In genomic region chr12:28463396-28463795, GRCh38 we compare ENCODE assay signal across 27 cellular contexts.
"Had no signal": no experiment of that assay in that cellular context is flagged by ENCODE, and none has a peak within 500 bp of the region (broad histone marks: within the 10 kb centered on the region; RNA-seq: fewer than 3 reads in every experiment).

No MANE protein-coding gene starts in this region.

- H3K4me3 ChIP-seq: body of pancreas, cardiac muscle cell, coronary artery, dorsolateral prefrontal cortex, lower lobe of right lung, psoas muscle, right atrium auricular region, tibial nerve had no signal

- H3K36me3 ChIP-seq: cardiac muscle cell, lower lobe of right lung had no signal

- H3K79me2 ChIP-seq: parathyroid adenoma had no signal

- ATAC-seq: activated CD4-positive, alpha-beta T cell treated with anti-CD3 and anti-CD28 coated beads for 36 hours; activated CD8-positive, alpha-beta memory T cell treated with anti-CD3 and anti-CD28 coated beads, Interleukin-2, amount 10 ng/mL, durations not matched to agents 7 days and 5 days; activated CD8-positive, alpha-beta T cell treated with anti-CD3 and anti-CD28 coated beads, Interleukin-2, amount 10 ng/mL, durations not matched to agents 7 days and 5 days; body of pancreas; effector memory CD8-positive, alpha-beta T cell; left lobe of liver; lower lobe of right lung; naive thymus-derived CD8-positive, alpha-beta T cell; psoas muscle had no signal

- H3K4me1 ChIP-seq: body of pancreas, lower lobe of right lung, parathyroid adenoma, psoas muscle, right atrium auricular region had no signal

- H3K9me3 ChIP-seq: body of pancreas, lower lobe of right lung, psoas muscle, right atrium auricular region, tibial nerve had no signal

- H3K9ac ChIP-seq: parathyroid adenoma had no signal

- H3K27ac ChIP-seq: body of pancreas, cardiac muscle cell, coronary artery, dorsolateral prefrontal cortex, lower lobe of right lung, parathyroid adenoma, psoas muscle, right atrium auricular region, tibial nerve had no signal

- H2AFZ ChIP-seq: parathyroid adenoma had no signal

- H3K27me3 ChIP-seq: body of pancreas, cardiac muscle cell, dorsolateral prefrontal cortex, right atrium auricular region, tibial nerve had no signal

- DNase-seq: activated CD4-positive, alpha-beta T cell treated with anti-CD3 and anti-CD28 coated beads for 36 hours; activated CD4-positive, CD25-positive, alpha-beta regulatory T cell; activated CD8-positive, alpha-beta memory T cell treated with anti-CD3 and anti-CD28 coated beads, Interleukin-2, amount 10 ng/mL, durations not matched to agents 7 days and 5 days; activated CD8-positive, alpha-beta T cell treated with anti-CD3 and anti-CD28 coated beads, Interleukin-2, amount 10 ng/mL, durations not matched to agents 7 days and 5 days; activated effector memory CD4-positive, alpha-beta T cell treated with Interleukin-2 at 50 U/mL for 16 hours; activated naive CD4-positive, alpha-beta T cell treated with Interleukin-2 at 50 U/mL for 16 hours; anterior cingulate cortex; body of pancreas; cerebellar nuclear complex; dorsolateral prefrontal cortex; effector memory CD8-positive, alpha-beta T cell; kidney glomerular epithelial cell; lower lobe of right lung; mesenchymal stem cell; occipital lobe; psoas muscle; stimulated activated CD4-positive, alpha-beta T cell treated with anti-CD3 and anti-CD28 coated beads, Interleukin-15, amount 100 ng/mL, for 24 hours; stimulated activated CD4-positive, alpha-beta T cell treated with anti-CD3 and anti-CD28 coated beads, Interleukin-2, amount 100 ng/mL, for 24 hours; stimulated activated naive CD4-positive, alpha-beta T cell treated with Interleukin-2 at 50 U/mL for 16 hours; T-helper 1 cell had no signal
